ENCODE assay signal across 11 cellular contexts in the genomic region with DNA sequence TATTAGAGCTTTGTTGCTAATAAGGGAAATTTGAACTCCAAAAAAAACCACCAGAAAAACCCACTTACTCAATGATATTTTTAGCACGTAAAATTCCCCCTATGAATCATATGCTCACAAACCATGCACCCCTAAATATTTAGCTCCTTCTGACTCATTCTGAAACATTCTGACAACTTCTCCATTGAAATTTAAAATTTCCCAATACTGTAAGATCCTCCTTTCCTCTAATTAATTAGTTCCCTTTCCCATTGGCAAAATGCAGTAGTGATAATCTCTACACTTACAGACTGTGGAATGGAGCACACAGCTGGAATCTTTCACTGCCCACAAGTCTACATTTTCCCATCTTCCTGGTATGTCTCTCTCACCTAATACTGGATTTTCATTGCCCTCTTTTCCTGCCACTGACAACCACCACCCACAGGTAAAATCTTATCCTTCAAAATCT.
DNase-seq lines count a peak whose midpoint lies in the region; ATAC-seq and TF ChIP-seq lines count a peak whose summit lies in the region.
"Had no signal": no experiment of that assay in that cellular context is flagged by ENCODE, and none has a peak within 500 bp of the region (broad histone marks: within the 10 kb centered on the region; RNA-seq: fewer than 3 reads in every experiment).

No MANE protein-coding gene starts in this region.

- 76 to 88% methylated on average over 1 of the region's 1 CpG for WGBS in body of pancreas, 2 donors

- H3K36me3 Mint-ChIP-seq in activated naive CD8-positive, alpha-beta T cell treated with anti-CD3 and anti-CD28 coated beads for 36 hours: peaks cover 9% of the 10 kb centered on the region

- peaks cover 44% of the 10 kb centered on the region for H3K4me1 Mint-ChIP-seq in activated naive CD8-positive, alpha-beta T cell treated with anti-CD3 and anti-CD28 coated beads for 36 hours

- no peaks in the 10 kb centered on the region for H3K4me1 ChIP-seq in body of pancreas

- H3K9me3 Mint-ChIP-seq in activated naive CD8-positive, alpha-beta T cell treated with anti-CD3 and anti-CD28 coated beads for 36 hours: peaks cover 6% of the 10 kb centered on the region

- H3K4me3 ChIP-seq in body of pancreas: no peak overlapping the region

- H3K27me3 ChIP-seq in body of pancreas: no peaks in the 10 kb centered on the region

- intact Hi-C loops in body of pancreas (cut with DNase I): no loop called here

- no peak overlapping the region for H3K27ac ChIP-seq in body of pancreas

- ATAC-seq in GM19395 (IDR thresholded peaks at IDR 0.05; ENCODE audit: unreplicated experiment): peak; percentile 57
- ATAC-seq in HG03103 (IDR thresholded peaks at IDR 0.05; ENCODE audit: low read depth, unreplicated experiment): peak; percentile 48
- no peak for ATAC-seq in left lobe of liver
- no peak for ATAC-seq in body of pancreas

- H3K4me3 Mint-ChIP-seq in activated naive CD8-positive, alpha-beta T cell treated with anti-CD3 and anti-CD28 coated beads for 36 hours: peak overlapping the region; percentile 33

- no peaks in the 10 kb centered on the region for H3K9me3 ChIP-seq in body of pancreas

- no peaks in the 10 kb centered on the region for H3K36me3 ChIP-seq in body of pancreas (replicated peaks in 1 of 2; ENCODE audit: insufficient read depth in 1 of 2, low read depth in 2 of 2)

- no peak for TF ChIP-seq POLR2A in body of pancreas (IDR thresholded peaks at IDR 0.05)

- peak overlapping the region; percentile 73 for H3K27ac Mint-ChIP-seq in activated naive CD8-positive, alpha-beta T cell treated with anti-CD3 and anti-CD28 coated beads for 36 hours

- in situ Hi-C loops in GM13976 (cut with MboI; ENCODE audit: low sequenced_read_pairs, unreplicated experiment): no loop called here

- H3K27me3 Mint-ChIP-seq in activated naive CD8-positive, alpha-beta T cell treated with anti-CD3 and anti-CD28 coated beads for 36 hours: no peaks in the 10 kb centered on the region

- DNase-seq in GM13976 (ENCODE audit: low spot score): peak; percentile 26
- no peak for DNase-seq in activated naive CD8-positive, alpha-beta T cell treated with anti-CD3 and anti-CD28 coated beads for 36 hours
- DNase-seq in NCI-H187 (lab: John Stamatoyannopoulos, UW): no peak
- no peak for DNase-seq in GOT3 (lab: John Stamatoyannopoulos, UW)
- no peak for DNase-seq in left lobe of liver (ENCODE audit: low spot score)
- no peak for DNase-seq in body of pancreas
- DNase-seq: activated CD8-positive, alpha-beta memory T cell treated with anti-CD3 and anti-CD28 coated beads, Interleukin-2, amount 50 U/mL, for 4 hours; retina; SHP77 treated with DMSO at 0.1 percent for 48 hours had no signal

- TF ChIP-seq CTCF in GM13976 (IDR thresholded peaks at IDR 0.05; ENCODE audit: borderline replicate concordance, control extremely low read depth, extremely low read depth, insufficient read depth, missing control alignments): no peak
- TF ChIP-seq CTCF in body of pancreas (IDR thresholded peaks at IDR 0.05): no peak

Comparison
In these comparisons a context has a peak if more than half of its experiments do, and no peak if none do; other contexts are left out.
1. ATAC-seq: peak in GM19395 (single experiment) and HG03103 (single experiment); none in left lobe of liver (single experiment) and body of pancreas (single experiment).